ENCODE assay signal across 15 cellular contexts in genomic region chr12:54296393-54297121, GRCh38. TPM values are rescaled to one million over a fixed set of nuclear protein-coding genes. Genes with fewer than 3 reads are reported as not detected.
"Had no signal": no experiment of that assay in that cellular context is flagged by ENCODE, and none has a peak within 500 bp of the region (broad histone marks: within the 10 kb centered on the region; RNA-seq: fewer than 3 reads in every experiment).

No MANE protein-coding gene starts in this region.

- H3K4me2 ChIP-seq: hepatocyte had no signal

- H3K27ac ChIP-seq: adrenal gland, hepatocyte, pancreas, tibial nerve had no signal

- H3K9me3 Mint-ChIP-seq: activated CD4-positive, alpha-beta memory T cell treated with anti-CD3 and anti-CD28 coated beads for 36 hours; activated naive CD4-positive, alpha-beta T cell treated with anti-CD3 and anti-CD28 coated beads, Interleukin-2, amount 50 U/mL, for 24 hours; nephron progenitor cell; T-helper 2 cell treated with Interferon-gamma antibody and Interleukin-4, amounts not matched to agents 5 μg/mL and 100 μg/mL, for 36 hours had no signal

- H3K36me3 ChIP-seq: adrenal gland, pancreas, tibial nerve had no signal

- H3K4me3 Mint-ChIP-seq: activated CD4-positive, alpha-beta memory T cell treated with anti-CD3 and anti-CD28 coated beads for 36 hours; activated naive CD4-positive, alpha-beta T cell treated with anti-CD3 and anti-CD28 coated beads, Interleukin-2, amount 50 U/mL, for 24 hours; nephron progenitor cell; T-helper 2 cell treated with Interferon-gamma antibody and Interleukin-4, amounts not matched to agents 5 μg/mL and 100 μg/mL, for 36 hours had no signal

- H3K4me3 ChIP-seq: adrenal gland, hepatocyte, pancreas, tibial nerve had no signal

- H2AFZ ChIP-seq: hepatocyte had no signal

- H3K79me2 ChIP-seq: hepatocyte had no signal

- H3K27me3 ChIP-seq: pancreas had no signal

- DNase-seq: activated CD4-positive, alpha-beta memory T cell treated with anti-CD3 and anti-CD28 coated beads for 36 hours; activated CD4-positive, alpha-beta T cell treated with anti-CD3 and anti-CD28 coated beads for 1 hour; activated effector memory CD4-positive, alpha-beta T cell treated with anti-CD3 and anti-CD28 coated beads, Interleukin-2, amount 50 U/mL, for 16 hours; activated T-cell treated with anti-CD3 and anti-CD28 coated beads, Interleukin-2, amount 50 U/mL, for 48 hours; adrenal gland; nephron progenitor cell; pancreas; stimulated activated CD4-positive, alpha-beta T cell treated with anti-CD3 and anti-CD28 coated beads, Interleukin-4, amount 100 ng/mL, for 1 hour; stimulated activated naive CD4-positive, alpha-beta T cell; SW 1271 had no signal

- H3K36me3 Mint-ChIP-seq: activated CD4-positive, alpha-beta memory T cell treated with anti-CD3 and anti-CD28 coated beads for 36 hours; activated naive CD4-positive, alpha-beta T cell treated with anti-CD3 and anti-CD28 coated beads, Interleukin-2, amount 50 U/mL, for 24 hours had no signal

- H3K27ac Mint-ChIP-seq: activated CD4-positive, alpha-beta memory T cell treated with anti-CD3 and anti-CD28 coated beads for 36 hours; activated naive CD4-positive, alpha-beta T cell treated with anti-CD3 and anti-CD28 coated beads, Interleukin-2, amount 50 U/mL, for 24 hours; nephron progenitor cell; T-helper 2 cell treated with Interferon-gamma antibody and Interleukin-4, amounts not matched to agents 5 μg/mL and 100 μg/mL, for 36 hours had no signal

- H3K9me3 ChIP-seq: adrenal gland, pancreas, tibial nerve had no signal

RNA-seq across cellular contexts. Expression of gene NFE2, which starts 4.3 kb away (rescaled TPM):
- total RNA-seq: activated CD4-positive, alpha-beta memory T cell treated with anti-CD3 and anti-CD28 coated beads for 36 hours; esophagus mucosa; hepatocyte; tibial nerve had no signal
